8 cellular contexts compared by ENCODE assay signal in genomic region chr6:31192431-31193105, GRCh38. TPM values are rescaled to one million over a fixed set of nuclear protein-coding genes. Genes with fewer than 3 reads are reported as not detected.
DNase-seq lines count a peak whose midpoint lies in the region; ATAC-seq and TF ChIP-seq lines count a peak whose summit lies in the region.
"Not testable (repeated sequence)": the region's sequence is repeated elsewhere in the genome, so short reads cannot be mapped to it uniquely, and the experiment has no call there.

No MANE protein-coding gene starts in this region.

- H3K9ac ChIP-seq in adipocyte (ENCODE audit: low read length) = not testable (repeated sequence)

- not testable (repeated sequence) for H3K4me3 ChIP-seq in adipocyte (ENCODE audit: low read length)

- TF ChIP-seq CTCF in natural killer cell (IDR thresholded peaks at IDR 0.05) = peak; percentile 22

- intact Hi-C loops in natural killer cell (cut with micrococcal nuclease) = loop anchor here (1.0 kb wide), 1 partner anchor 55 kb away; no protein-coding TSS in a partner anchor

- ATAC-seq in natural killer cell = peak in 1 of 3 donors; percentile 27

- H3K27me3 Mint-ChIP-seq in natural killer cell (ENCODE audit: low read depth in 2 of 2) = not testable (repeated sequence)

- H3K4me1 Mint-ChIP-seq in natural killer cell = peaks cover 21 to 23% of the 10 kb centered on the region in 2 donors

- H3K36me3 Mint-ChIP-seq in natural killer cell = not testable (repeated sequence)

- DNase-seq in D341Med (ENCODE audit: low spot score) (peak; percentile 70), HUDEP-2 (lab: John Stamatoyannopoulos, UW; ENCODE audit: unreplicated experiment in 76 of 76) (peak in 63 of 76 experiments; percentile 11 to 68 (median 52)), NCI-H510A (lab: John Stamatoyannopoulos, UW) (peak; percentile 21), T1000 (lab: John Stamatoyannopoulos, UW) (peak; percentile 22), adipocyte (ENCODE audit: low read depth) (peak; percentile 84), foreskin melanocyte (peak; percentile 48), natural killer cell (peak; percentile 38)
- peak; percentile 48 for DNase-seq in stimulated activated naive CD4-positive, alpha-beta T cell treated with Interleukin-2 at 50 U/mL for 16 hours (lab: John Stamatoyannopoulos, UW)

- H3K4me3 Mint-ChIP-seq in natural killer cell = not testable (repeated sequence)

- not testable (repeated sequence) for H3K4me1 ChIP-seq in adipocyte (ENCODE audit: control insufficient read depth, insufficient read depth, low read length)

- H3K9me3 Mint-ChIP-seq in natural killer cell = not testable (repeated sequence)

- H3K27me3 ChIP-seq in adipocyte (replicated peaks; ENCODE audit: control insufficient read depth, insufficient read depth, low read length) = not testable (repeated sequence)

- H3K27ac Mint-ChIP-seq in natural killer cell = not testable (repeated sequence)

- H3K36me3 ChIP-seq in adipocyte (ENCODE audit: control insufficient read depth, insufficient read depth, low read length, severe bottlenecking) = not testable (repeated sequence)

- not testable (repeated sequence) for H3K9me3 ChIP-seq in adipocyte (ENCODE audit: control insufficient read depth, low read length)

RNA-seq across cellular contexts. Expression of gene POU5F1, which starts 22.1 kb away (rescaled TPM):
- not detected for total RNA-seq in natural killer cell

RNA-seq across cellular contexts. Expression of gene TCF19, which starts 34.2 kb away (rescaled TPM):
- total RNA-seq in natural killer cell = 10 to 100 TPM in 1 of 3 donors, 1 to 10 TPM in 2; 7.2 to 12.0 (median 9.2) TPM

RNA-seq across cellular contexts. Expression of gene CCHCR1, which starts 35.0 kb away (rescaled TPM):
- 10 to 100 TPM; 13.0 to 20.7 (median 16.9) TPM for total RNA-seq in natural killer cell

RNA-seq across cellular contexts. Expression of gene PSORS1C2, which starts 53.7 kb away (rescaled TPM):
- total RNA-seq in natural killer cell = not detected

Comparison
In these comparisons a context has a peak if more than half of its experiments do, and no peak if none do; other contexts are left out.
1. DNase-seq: peak in every context shown above with its lines; median percentile 84 in adipocyte; 70 in D341Med; 52 in HUDEP-2; 48 in foreskin melanocyte; 48 in stimulated activated naive CD4-positive, alpha-beta T cell treated with Interleukin-2 at 50 U/mL for 16 hours; 38 in natural killer cell; 22 in T1000; 21 in NCI-H510A.